ENCODE assay signal across 12 cellular contexts in genomic region chr7:44290250-44290616, GRCh38. TPM values are rescaled to one million over a fixed set of nuclear protein-coding genes. Genes with fewer than 3 reads are reported as not detected.
DNase-seq lines count a peak whose midpoint lies in the region; ATAC-seq and TF ChIP-seq lines count a peak whose summit lies in the region.
"Had no signal": no experiment of that assay in that cellular context is flagged by ENCODE, and none has a peak within 500 bp of the region (broad histone marks: within the 10 kb centered on the region; RNA-seq: fewer than 3 reads in every experiment).

No MANE protein-coding gene starts in this region.

- WGBS in sigmoid colon, 2 donors: 62 to 73% methylated on average over 12 of the region's 12 CpGs

- H3K4me1 ChIP-seq in sigmoid colon: no peaks in the 10 kb centered on the region
- H3K4me1 ChIP-seq: foreskin keratinocyte had no signal

- TF ChIP-seq EP300 in sigmoid colon (IDR thresholded peaks at IDR 0.05): no peak

- no peak overlapping the region for H3K4me3 ChIP-seq in sigmoid colon

- H3K27me3 ChIP-seq in sigmoid colon: peaks cover 0 to 14% (median 0%) of the 10 kb centered on the region in 3 donors

- ATAC-seq in HG03097 (IDR thresholded peaks at IDR 0.05; ENCODE audit: low FRiP score, unreplicated experiment) (no peak), GM19328 (IDR thresholded peaks at IDR 0.05; ENCODE audit: unreplicated experiment) (no peak)
- ATAC-seq: foreskin keratinocyte had no signal

- peak; percentile 8 for DNase-seq in D341Med (ENCODE audit: low spot score)
- DNase-seq in islet precursor cell: peak; percentile 50
- DNase-seq in sigmoid colon: peak; percentile 35
- no peak for DNase-seq in NOMO-1 treated with DMSO at 0.1 percent for 48 hours (lab: John Stamatoyannopoulos, UW; ENCODE audit: unreplicated experiment)
- no peak for DNase-seq in SIG-M5 (lab: John Stamatoyannopoulos, UW)
- DNase-seq: foreskin keratinocyte, NCI-H1930, NCI-H524 treated with DMSO at 0.1 percent for 48 hours, occipital lobe had no signal

- H3K27ac ChIP-seq in angular gyrus (ENCODE audit: low read depth, low read length) (peak overlapping the region; percentile 15), sigmoid colon (no peak overlapping the region)
- H3K27ac ChIP-seq: foreskin keratinocyte had no signal

- H3K36me3 ChIP-seq in sigmoid colon: no peaks in the 10 kb centered on the region

- H3K9me3 ChIP-seq in sigmoid colon: no peaks in the 10 kb centered on the region

- intact Hi-C loops in sigmoid colon (cut with DNase I): no loop called here

- TF ChIP-seq CTCF in sigmoid colon (IDR thresholded peaks at IDR 0.05): no peak

- TF ChIP-seq POLR2A in sigmoid colon (IDR thresholded peaks at IDR 0.05): no peak

RNA-seq across cellular contexts. Expression of gene CAMK2B, which starts 35.2 kb away (rescaled TPM):
- 1 to 10 TPM in 3 of 4 donors, under 1 TPM in 1; 0.83 to 3.2 (median 1.9) TPM for total RNA-seq in sigmoid colon
- polyA plus RNA-seq in sigmoid colon: 1 to 10 TPM in 1 of 3 donors, under 1 TPM in 1, not detected in 1; 0.23 to 1.2 TPM

Comparison
In these comparisons a context has a peak if more than half of its experiments do, and no peak if none do; other contexts are left out.
1. DNase-seq: peak in D341Med (single experiment), islet precursor cell (single experiment) and sigmoid colon (single experiment); none in NOMO-1 treated with DMSO at 0.1 percent for 48 hours (single experiment) and SIG-M5 (single experiment).